24 cellular contexts compared by ENCODE assay signal in genomic region chr14:80313806-80314205, GRCh38.
DNase-seq lines count a peak whose midpoint lies in the region; ATAC-seq and TF ChIP-seq lines count a peak whose summit lies in the region.
"Had no signal": no experiment of that assay in that cellular context is flagged by ENCODE, and none has a peak within 500 bp of the region (broad histone marks: within the 10 kb centered on the region; RNA-seq: fewer than 3 reads in every experiment).

No MANE protein-coding gene starts in this region.

- TF ChIP-seq CTCF in neural progenitor cell (IDR thresholded peaks at IDR 0.05), result no peak

- no peak overlapping the region for H3K27ac Mint-ChIP-seq in neural progenitor cell
- H3K27ac Mint-ChIP-seq: CD8-positive, alpha-beta T cell; GM23338 had no signal

- H3K9ac ChIP-seq in adipocyte (ENCODE audit: low read length), result no peak overlapping the region
- no peak overlapping the region for H3K9ac ChIP-seq in neural progenitor cell

- no peak overlapping the region for H3K4me3 Mint-ChIP-seq in neural progenitor cell
- H3K4me3 Mint-ChIP-seq: CD8-positive, alpha-beta T cell; GM23338 had no signal

- H3K9me3 Mint-ChIP-seq in neural progenitor cell, result no peaks in the 10 kb centered on the region
- H3K9me3 Mint-ChIP-seq: GM23338 had no signal

- H3K4me2 ChIP-seq in neural progenitor cell, result no peak overlapping the region
- H3K4me2 ChIP-seq: GM23338, PC-9 had no signal

- H3K27me3 ChIP-seq in adipocyte (replicated peaks; ENCODE audit: control insufficient read depth, insufficient read depth, low read length) (no peaks in the 10 kb centered on the region), neural progenitor cell (no peaks in the 10 kb centered on the region)

- H2AFZ ChIP-seq in neural progenitor cell (replicated peaks), result no peak overlapping the region
- H2AFZ ChIP-seq: GM23338, PC-9 had no signal

- no peak overlapping the region for H3K27ac ChIP-seq in neural progenitor cell
- H3K27ac ChIP-seq: HL-60, PC-9, RWPE1 had no signal

- no peaks in the 10 kb centered on the region for H4K20me1 ChIP-seq in neural progenitor cell (ENCODE audit: low read depth)

- H3F3A ChIP-seq in neural progenitor cell (ENCODE audit: low read depth), result no peaks in the 10 kb centered on the region

- DNase-seq in GM03348 (ENCODE audit: low spot score) (peak; percentile 16), adipocyte (ENCODE audit: low read depth) (peak; percentile 64), fibroblast of peridontal ligament (ENCODE audit: extremely low read depth) (peak; percentile 27), smooth muscle cell of the brain vasculature (ENCODE audit: low read depth, low spot score) (peak; percentile 55), neural progenitor cell (ENCODE audit: low spot score) (no peak), cerebellum (ENCODE audit: low spot score) (no peak)
- DNase-seq: C1 segment of cervical spinal cord; CD8-positive, alpha-beta T cell; DND-41; KBM-7; MM.1S; NCI-H1048; NCI-H1417 treated with DMSO at 0.1 percent for 48 hours; NCI-H187 treated with DMSO at 0.1 percent for 48 hours; NCI-H2107; NCI-H510A; PC-9; SHP77 treated with DMSO at 0.1 percent for 48 hours had no signal

- H3K79me2 ChIP-seq in neural progenitor cell (ENCODE audit: low read depth), result no peaks in the 10 kb centered on the region

- no peaks in the 10 kb centered on the region for H3K9me3 ChIP-seq in adipocyte (ENCODE audit: control insufficient read depth, low read length)
- no peaks in the 10 kb centered on the region for H3K9me3 ChIP-seq in neural progenitor cell (ENCODE audit: low read depth)
- H3K9me3 ChIP-seq: HAP-1 had no signal

- H3K27me3 Mint-ChIP-seq in neural progenitor cell (ENCODE audit: insufficient read depth, low read depth), result no peaks in the 10 kb centered on the region

- H3K36me3 Mint-ChIP-seq in neural progenitor cell, result no peaks in the 10 kb centered on the region
- H3K36me3 Mint-ChIP-seq: CD8-positive, alpha-beta T cell had no signal

- no peaks in the 10 kb centered on the region for H3K4me1 Mint-ChIP-seq in neural progenitor cell

- H3K36me3 ChIP-seq in adipocyte (ENCODE audit: control insufficient read depth, insufficient read depth, low read length, severe bottlenecking), result no peaks in the 10 kb centered on the region
- no peaks in the 10 kb centered on the region for H3K36me3 ChIP-seq in neural progenitor cell
- H3K36me3 ChIP-seq: HAP-1 had no signal

- H3K4me3 ChIP-seq in adipocyte (ENCODE audit: low read length), result no peak overlapping the region
- H3K4me3 ChIP-seq in neural progenitor cell, result no peak overlapping the region
- H3K4me3 ChIP-seq: GM23338, HAP-1, PC-9 had no signal

- ATAC-seq in GM21619 (IDR thresholded peaks at IDR 0.05; ENCODE audit: unreplicated experiment), result no peak
- ATAC-seq: CD8-positive, alpha-beta T cell; GM23338; HepG2 had no signal

- H3K4me1 ChIP-seq in adipocyte (ENCODE audit: control insufficient read depth, insufficient read depth, low read length) (peaks cover 8% of the 10 kb centered on the region), neural progenitor cell (peaks cover 10% of the 10 kb centered on the region)
- H3K4me1 ChIP-seq: HAP-1 had no signal

Comparison
In these comparisons a context has a peak if more than half of its experiments do, and no peak if none do; other contexts are left out.
1. DNase-seq: peak in GM03348 (single experiment), adipocyte (single experiment), fibroblast of peridontal ligament (single experiment) and smooth muscle cell of the brain vasculature (single experiment); none in neural progenitor cell (single experiment) and cerebellum (single experiment).